ENCODE assay signal across 1 cellular context in genomic region chr10:112804036-112804435, GRCh38.
TF ChIP-seq lines count a peak whose summit lies in the region.

No MANE protein-coding gene starts in this region.

TF ChIP-seq in SK-N-SH treated with all-trans-retinoic acid at 6 μM for 48 hours, 23 proteins besides CTCF, POLR2A, EP300 and RAD21 (continued from another document):
- TF ChIP-seq SNAI2 (CRISPR knock-in tag; IDR thresholded peaks at IDR 0.05) (no peak), ESRRG (CRISPR knock-in tag; IDR thresholded peaks at IDR 0.05) (no peak)
- TF ChIP-seq, protein P1, sequence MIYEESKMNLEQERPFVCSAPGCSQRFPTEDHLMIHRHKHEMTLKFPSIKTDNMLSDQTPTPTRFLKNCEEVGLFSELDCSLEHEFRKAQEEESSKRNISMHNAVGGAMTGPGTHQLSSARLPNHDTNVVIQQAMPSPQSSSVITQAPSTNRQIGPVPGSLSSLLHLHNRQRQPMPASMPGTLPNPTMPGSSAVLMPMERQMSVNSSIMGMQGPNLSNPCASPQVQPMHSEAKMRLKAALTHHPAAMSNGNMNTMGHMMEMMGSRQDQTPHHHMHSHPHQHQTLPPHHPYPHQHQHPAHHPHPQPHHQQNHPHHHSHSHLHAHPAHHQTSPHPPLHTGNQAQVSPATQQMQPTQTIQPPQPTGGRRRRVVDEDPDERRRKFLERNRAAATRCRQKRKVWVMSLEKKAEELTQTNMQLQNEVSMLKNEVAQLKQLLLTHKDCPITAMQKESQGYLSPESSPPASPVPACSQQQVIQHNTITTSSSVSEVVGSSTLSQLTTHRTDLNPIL (CRISPR knock-in tag; IDR thresholded peaks at IDR 0.05; ENCODE audit: low read depth) = no peak
